19 cellular contexts compared by ENCODE assay signal in the genomic region with DNA sequence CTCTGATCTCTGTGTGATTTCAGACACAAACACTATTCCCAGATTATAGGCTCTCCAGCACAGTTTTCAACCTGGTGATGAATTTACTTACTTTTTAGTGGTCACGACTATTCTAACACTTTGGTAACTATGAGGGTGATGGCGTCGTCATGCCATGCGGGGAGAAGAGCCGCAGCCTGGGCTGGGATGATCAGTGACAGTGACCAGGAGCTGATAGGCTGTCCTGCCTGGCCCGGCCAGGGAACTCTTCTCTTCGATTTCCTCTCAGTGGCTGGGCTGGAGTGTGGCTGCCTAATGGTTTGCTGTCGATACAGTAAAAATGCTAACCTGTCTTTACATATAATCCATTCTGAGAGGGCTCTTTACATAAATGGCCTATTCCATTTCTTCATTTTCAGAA.
"Had no signal": no experiment of that assay in that cellular context is flagged by ENCODE, and none has a peak within 500 bp of the region (broad histone marks: within the 10 kb centered on the region; RNA-seq: fewer than 3 reads in every experiment).

No MANE protein-coding gene starts in this region.

- H3K9me3 ChIP-seq: ovary, right atrium auricular region, transverse colon had no signal

- H3K4me1 ChIP-seq: right atrium auricular region had no signal

- H3K36me3 Mint-ChIP-seq: natural killer cell; stimulated activated effector memory CD8-positive, alpha-beta T cell treated with anti-CD3 and anti-CD28 coated beads, Interleukin-12 subunit alpha, Interleukin-12 subunit beta, amount 100 ng/mL, for 72 hours had no signal

- H3K9me3 Mint-ChIP-seq: natural killer cell; neural crest cell; stimulated activated effector memory CD8-positive, alpha-beta T cell treated with anti-CD3 and anti-CD28 coated beads, Interleukin-12 subunit alpha, Interleukin-12 subunit beta, amount 100 ng/mL, for 72 hours; stimulated activated naive CD8-positive, alpha-beta T cell treated with anti-CD3 and anti-CD28 coated beads, Interleukin-15, Interleukin-2, amounts not matched to agents 100 ng/mL and 50 ng/mL, for 24 hours had no signal

- H3K27ac ChIP-seq: coronary artery, ovary, right atrium auricular region, transverse colon had no signal

- H3K27me3 ChIP-seq: ovary, right atrium auricular region had no signal

- ATAC-seq: esophagus mucosa; left lobe of liver; natural killer cell; stimulated activated effector memory CD8-positive, alpha-beta T cell treated with anti-CD3 and anti-CD28 coated beads, Interleukin-12 subunit alpha, Interleukin-12 subunit beta, amount 100 ng/mL, for 72 hours had no signal

- DNase-seq: effector CD8-positive, alpha-beta T cell; islet precursor cell; mammary epithelial cell; natural killer cell; nucleus accumbens; ovary; small intestine; stimulated activated CD4-positive, alpha-beta T cell treated with anti-CD3 and anti-CD28 coated beads, Interleukin-4, amount 100 ng/mL, for 1 hour; stimulated activated CD8-positive, alpha-beta memory T cell treated with anti-CD3 and anti-CD28 coated beads, Interleukin-4, amount 100 ng/mL, for 48 hours; transverse colon had no signal

- H3K4me3 Mint-ChIP-seq: natural killer cell; neural crest cell; stimulated activated effector memory CD8-positive, alpha-beta T cell treated with anti-CD3 and anti-CD28 coated beads, Interleukin-12 subunit alpha, Interleukin-12 subunit beta, amount 100 ng/mL, for 72 hours; stimulated activated naive CD8-positive, alpha-beta T cell treated with anti-CD3 and anti-CD28 coated beads, Interleukin-15, Interleukin-2, amounts not matched to agents 100 ng/mL and 50 ng/mL, for 24 hours had no signal

- H3K4me1 Mint-ChIP-seq: natural killer cell; stimulated activated effector memory CD8-positive, alpha-beta T cell treated with anti-CD3 and anti-CD28 coated beads, Interleukin-12 subunit alpha, Interleukin-12 subunit beta, amount 100 ng/mL, for 72 hours had no signal

- H3K36me3 ChIP-seq: ovary, right atrium auricular region, transverse colon had no signal

- H3K4me3 ChIP-seq: coronary artery, ovary, right atrium auricular region, transverse colon had no signal

- H3K27ac Mint-ChIP-seq: natural killer cell; stimulated activated effector memory CD8-positive, alpha-beta T cell treated with anti-CD3 and anti-CD28 coated beads, Interleukin-12 subunit alpha, Interleukin-12 subunit beta, amount 100 ng/mL, for 72 hours; stimulated activated naive CD8-positive, alpha-beta T cell treated with anti-CD3 and anti-CD28 coated beads, Interleukin-15, Interleukin-2, amounts not matched to agents 100 ng/mL and 50 ng/mL, for 24 hours had no signal

- FAIRE-seq: endometrium, frontal cortex, small intestine had no signal
